1 cellular context compared by ENCODE assay signal in the genomic region with DNA sequence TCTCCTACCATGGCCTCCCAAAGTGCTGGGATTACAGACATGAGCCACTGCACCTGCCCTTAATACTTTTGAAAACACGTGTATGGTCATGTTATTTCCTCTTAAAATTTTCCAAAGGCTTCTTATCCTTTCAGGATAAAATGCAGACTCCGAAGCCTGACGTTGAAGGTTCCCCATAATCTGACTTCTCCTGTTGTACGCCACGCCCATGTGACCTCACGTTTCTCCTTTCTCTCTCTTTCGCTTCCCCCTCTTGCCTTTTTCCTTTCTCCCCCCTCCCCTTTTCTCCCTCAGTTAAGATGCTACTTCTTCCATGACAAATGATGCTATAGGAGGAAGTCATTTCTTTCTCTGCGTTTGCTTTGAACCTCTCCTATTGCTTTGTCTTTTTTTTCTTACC.
TF ChIP-seq lines count a peak whose summit lies in the region.

No MANE protein-coding gene starts in this region.

TF ChIP-seq in HepG2, 621 proteins besides CTCF, POLR2A, EP300 and RAD21 (continued from another document):
- TF ChIP-seq ZNF318 (CRISPR knock-in tag; IDR thresholded peaks at IDR 0.05) (no peak), CHD2 (IDR thresholded peaks at IDR 0.05; ENCODE audit: low read depth, low read length) (no peak), REST (IDR thresholded peaks at IDR 0.05; ENCODE audit: borderline replicate concordance in 1 of 2, low read depth in 1 of 2, low read length in 2 of 2) (no peak), ZBTB4 (CRISPR knock-in tag; IDR thresholded peaks at IDR 0.05; ENCODE audit: borderline replicate concordance) (no peak), ZNF546 (CRISPR knock-in tag; conservative IDR thresholded peaks at IDR 0.05) (no peak), ZHX2 (IDR thresholded peaks at IDR 0.05; ENCODE audit: low read depth) (no peak), ZHX2 (CRISPR knock-in tag; IDR thresholded peaks at IDR 0.05; ENCODE audit: borderline replicate concordance) (no peak)
- TF ChIP-seq, protein P1, sequence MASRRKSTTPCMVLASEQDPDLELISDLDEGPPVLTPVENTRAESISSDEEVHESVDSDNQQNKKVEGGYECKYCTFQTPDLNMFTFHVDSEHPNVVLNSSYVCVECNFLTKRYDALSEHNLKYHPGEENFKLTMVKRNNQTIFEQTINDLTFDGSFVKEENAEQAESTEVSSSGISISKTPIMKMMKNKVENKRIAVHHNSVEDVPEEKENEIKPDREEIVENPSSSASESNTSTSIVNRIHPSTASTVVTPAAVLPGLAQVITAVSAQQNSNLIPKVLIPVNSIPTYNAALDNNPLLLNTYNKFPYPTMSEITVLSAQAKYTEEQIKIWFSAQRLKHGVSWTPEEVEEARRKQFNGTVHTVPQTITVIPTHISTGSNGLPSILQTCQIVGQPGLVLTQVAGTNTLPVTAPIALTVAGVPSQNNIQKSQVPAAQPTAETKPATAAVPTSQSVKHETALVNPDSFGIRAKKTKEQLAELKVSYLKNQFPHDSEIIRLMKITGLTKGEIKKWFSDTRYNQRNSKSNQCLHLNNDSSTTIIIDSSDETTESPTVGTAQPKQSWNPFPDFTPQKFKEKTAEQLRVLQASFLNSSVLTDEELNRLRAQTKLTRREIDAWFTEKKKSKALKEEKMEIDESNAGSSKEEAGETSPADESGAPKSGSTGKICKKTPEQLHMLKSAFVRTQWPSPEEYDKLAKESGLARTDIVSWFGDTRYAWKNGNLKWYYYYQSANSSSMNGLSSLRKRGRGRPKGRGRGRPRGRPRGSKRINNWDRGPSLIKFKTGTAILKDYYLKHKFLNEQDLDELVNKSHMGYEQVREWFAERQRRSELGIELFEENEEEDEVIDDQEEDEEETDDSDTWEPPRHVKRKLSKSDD (CRISPR knock-in tag; IDR thresholded peaks at IDR 0.05; ENCODE audit: low read depth) = no peak
